25 cellular contexts compared by ENCODE assay signal in genomic region chr1:194105381-194105780, GRCh38.
"Had no signal": no experiment of that assay in that cellular context is flagged by ENCODE, and none has a peak within 500 bp of the region (broad histone marks: within the 10 kb centered on the region; RNA-seq: fewer than 3 reads in every experiment).

No MANE protein-coding gene starts in this region.

- H3K36me3 ChIP-seq: neutrophil, pancreas, prostate gland, right lobe of liver, sigmoid colon, stomach, thoracic aorta, thyroid gland, tibial nerve, upper lobe of right lung had no signal

- H3K4me1 Mint-ChIP-seq: neural crest cell; stimulated activated memory B cell treated with anti-CD40 and anti-IgM and Interleukin-4, amounts not matched to agents 10 μg/mL and 1 μg/mL and 100 μg/mL, for 72 hours had no signal

- H3K4me3 Mint-ChIP-seq: naive thymus-derived CD4-positive, alpha-beta T cell; natural killer cell treated with Interleukin-12 subunit alpha and Interleukin-12 subunit beta and Interleukin-15 and Interleukin-18, amount 100 ng/mL, for 72 hours; nephron progenitor cell; neural crest cell; stimulated activated memory B cell treated with anti-CD40 and anti-IgM and Interleukin-4, amounts not matched to agents 10 μg/mL and 1 μg/mL and 100 μg/mL, for 72 hours; stimulated activated naive CD8-positive, alpha-beta T cell treated with anti-CD3 and anti-CD28 coated beads, Interleukin-15, Interleukin-2, amounts not matched to agents 100 ng/mL and 50 ng/mL, for 24 hours; type B pancreatic cell had no signal

- H3K36me3 Mint-ChIP-seq: natural killer cell treated with Interleukin-12 subunit alpha and Interleukin-12 subunit beta and Interleukin-15 and Interleukin-18, amount 100 ng/mL, for 72 hours; stimulated activated memory B cell treated with anti-CD40 and anti-IgM and Interleukin-4, amounts not matched to agents 10 μg/mL and 1 μg/mL and 100 μg/mL, for 72 hours; type B pancreatic cell had no signal

- H3K27ac Mint-ChIP-seq: naive thymus-derived CD4-positive, alpha-beta T cell; natural killer cell treated with Interleukin-12 subunit alpha and Interleukin-12 subunit beta and Interleukin-15 and Interleukin-18, amount 100 ng/mL, for 72 hours; nephron progenitor cell; stimulated activated memory B cell treated with anti-CD40 and anti-IgM and Interleukin-4, amounts not matched to agents 10 μg/mL and 1 μg/mL and 100 μg/mL, for 72 hours; stimulated activated naive CD8-positive, alpha-beta T cell treated with anti-CD3 and anti-CD28 coated beads, Interleukin-15, Interleukin-2, amounts not matched to agents 100 ng/mL and 50 ng/mL, for 24 hours; type B pancreatic cell had no signal

- H3K27me3 Mint-ChIP-seq: naive thymus-derived CD4-positive, alpha-beta T cell; natural killer cell treated with Interleukin-12 subunit alpha and Interleukin-12 subunit beta and Interleukin-15 and Interleukin-18, amount 100 ng/mL, for 72 hours; stimulated activated memory B cell treated with anti-CD40 and anti-IgM and Interleukin-4, amounts not matched to agents 10 μg/mL and 1 μg/mL and 100 μg/mL, for 72 hours; stimulated activated naive CD8-positive, alpha-beta T cell treated with anti-CD3 and anti-CD28 coated beads, Interleukin-15, Interleukin-2, amounts not matched to agents 100 ng/mL and 50 ng/mL, for 24 hours; type B pancreatic cell had no signal

- H3K4me1 ChIP-seq: pancreas, prostate gland, right lobe of liver, sigmoid colon, stomach, thyroid gland, tibial nerve, upper lobe of right lung, uterus had no signal

- H3K27me3 ChIP-seq: neutrophil, pancreas, right lobe of liver, sigmoid colon, stomach, thyroid gland, tibial nerve, upper lobe of right lung, uterus had no signal

- H3K4me3 ChIP-seq: pancreas, prostate gland, right lobe of liver, sigmoid colon, stomach, thoracic aorta, thyroid gland, tibial nerve, upper lobe of right lung, uterus had no signal

- ATAC-seq: naive thymus-derived CD4-positive, alpha-beta T cell; pancreas; right cardiac atrium; stimulated activated memory B cell treated with anti-CD40 and anti-IgM and Interleukin-4, amounts not matched to agents 10 μg/mL and 1 μg/mL and 100 μg/mL, for 72 hours; upper lobe of right lung had no signal

- H3K9me3 ChIP-seq: neutrophil, pancreas, prostate gland, right lobe of liver, sigmoid colon, stomach, thoracic aorta, thyroid gland, upper lobe of right lung, uterus had no signal

- H3K27ac ChIP-seq: neutrophil, pancreas, prostate gland, right lobe of liver, sigmoid colon, stomach, thoracic aorta, thyroid gland, tibial nerve, upper lobe of right lung, uterus had no signal

- DNase-seq: naive thymus-derived CD4-positive, alpha-beta T cell; nephron progenitor cell; pancreas; right cardiac atrium; right lobe of liver; sigmoid colon; small intestine; stimulated activated CD4-positive, alpha-beta T cell treated with anti-CD3 and anti-CD28 coated beads, Interleukin-1b, Interleukin-23, amount 100 ng/mL, for 48 hours; stimulated activated CD4-positive, alpha-beta T cell treated with anti-CD3 and anti-CD28 coated beads, Interleukin-4, amount 100 ng/mL, for 1 hour; stimulated activated CD4-positive, alpha-beta T cell treated with anti-CD3 and anti-CD28 coated beads, Interleukin-4, amount 100 ng/mL, for 4 hours; stimulated activated CD8-positive, alpha-beta memory T cell treated with anti-CD3 and anti-CD28 coated beads, Interleukin-4, amount 100 ng/mL, for 48 hours; stimulated activated naive CD4-positive, alpha-beta T cell treated with Interleukin-2 at 50 U/mL for 16 hours; stomach; thyroid gland; upper lobe of right lung; uterus had no signal

- H3K9me3 Mint-ChIP-seq: naive thymus-derived CD4-positive, alpha-beta T cell; nephron progenitor cell; stimulated activated memory B cell treated with anti-CD40 and anti-IgM and Interleukin-4, amounts not matched to agents 10 μg/mL and 1 μg/mL and 100 μg/mL, for 72 hours; stimulated activated naive CD8-positive, alpha-beta T cell treated with anti-CD3 and anti-CD28 coated beads, Interleukin-15, Interleukin-2, amounts not matched to agents 100 ng/mL and 50 ng/mL, for 24 hours; type B pancreatic cell had no signal
